1 cellular context compared by ENCODE assay signal in genomic region chr1:235074335-235075120, GRCh38.
A peak's percentile ranks its signal among the peaks of the same experiment; 100 is the strongest.
TF ChIP-seq lines count a peak whose summit lies in the region.

No MANE protein-coding gene starts in this region.

TF ChIP-seq in HepG2, 621 proteins besides CTCF, POLR2A, EP300 and RAD21 (continued from another document and continues in another):
- TF ChIP-seq THAP9 (CRISPR knock-in tag; IDR thresholded peaks at IDR 0.05; ENCODE audit: borderline replicate concordance) (no peak), ARNT (IDR thresholded peaks at IDR 0.05) (no peak), CAMTA2 (CRISPR knock-in tag; IDR thresholded peaks at IDR 0.05; ENCODE audit: borderline replicate concordance) (no peak), ARID3A (IDR thresholded peaks at IDR 0.05; ENCODE audit: low read depth, low read length) (no peak), NFRKB (IDR thresholded peaks at IDR 0.05) (no peak), ZNF784 (CRISPR knock-in tag; IDR thresholded peaks at IDR 0.05; ENCODE audit: borderline replicate concordance) (no peak; the same call in none of the 2 replicates), ZNF33A (CRISPR knock-in tag; IDR thresholded peaks at IDR 0.05; ENCODE audit: borderline replicate concordance) (no peak), PITX1 (CRISPR knock-in tag; IDR thresholded peaks at IDR 0.05) (0 out of 2 replicates have a peak, but pooled peaks have one; percentile 13), KLF13 (CRISPR knock-in tag; IDR thresholded peaks at IDR 0.05) (no peak; the same call in 1 of the 2 replicates), RXRA (CRISPR knock-in tag; IDR thresholded peaks at IDR 0.05) (0 out of 2 replicates have a peak, but pooled peaks have one; percentile 7), USF2 (IDR thresholded peaks at IDR 0.05; ENCODE audit: low read depth, low read length) (no peak), USF2 (CRISPR knock-in tag; IDR thresholded peaks at IDR 0.05; ENCODE audit: borderline replicate concordance) (no peak), SNRNP70 (IDR thresholded peaks at IDR 0.05; ENCODE audit: low read depth, low read length) (no peak), PBX3 (CRISPR knock-in tag; IDR thresholded peaks at IDR 0.05; ENCODE audit: borderline replicate concordance) (no peak), CSRNP1 (CRISPR knock-in tag; IDR thresholded peaks at IDR 0.05) (no peak; the same call in 1 of the 2 replicates), ELF3 (CRISPR knock-in tag; IDR thresholded peaks at IDR 0.05) (no peak; the same call in 1 of the 2 replicates), ZNF570 (CRISPR knock-in tag; IDR thresholded peaks at IDR 0.05; ENCODE audit: borderline replicate concordance) (no peak), NCOR1 (IDR thresholded peaks at IDR 0.05; ENCODE audit: borderline replicate concordance, low read length) (peak; percentile 19; the same call in 1 of the 2 replicates), KLF15 (CRISPR knock-in tag; IDR thresholded peaks at IDR 0.05; ENCODE audit: borderline replicate concordance) (no peak), PRDM4 (CRISPR knock-in tag; IDR thresholded peaks at IDR 0.05; ENCODE audit: borderline replicate concordance) (no peak), ZBTB46 (CRISPR knock-in tag; IDR thresholded peaks at IDR 0.05; ENCODE audit: borderline replicate concordance) (no peak), ZNF629 (CRISPR knock-in tag; conservative IDR thresholded peaks at IDR 0.05) (no peak), E2F2 (CRISPR knock-in tag; IDR thresholded peaks at IDR 0.05; ENCODE audit: borderline replicate concordance) (no peak), ZNF143 (CRISPR knock-in tag; IDR thresholded peaks at IDR 0.05) (no peak), RBFOX2 (IDR thresholded peaks at IDR 0.05; ENCODE audit: low read depth, low read length) (no peak; the same call in 1 of the 2 replicates), SMAD3 (CRISPR knock-in tag; IDR thresholded peaks at IDR 0.05) (no peak; the same call in 1 of the 2 replicates), TAF1 (CRISPR knock-in tag; IDR thresholded peaks at IDR 0.05) (no peak), ZNF670 (CRISPR knock-in tag; IDR thresholded peaks at IDR 0.05; ENCODE audit: borderline replicate concordance) (no peak), MAZ (IDR thresholded peaks at IDR 0.05; ENCODE audit: borderline replicate concordance, low read depth, low read length) (no peak), MAZ (CRISPR knock-in tag; IDR thresholded peaks at IDR 0.05; ENCODE audit: low read depth) (peak; percentile 63; the same call in 1 of the 2 replicates), PLRG1 (conservative IDR thresholded peaks at IDR 0.05) (no peak), TRAFD1 (CRISPR knock-in tag; IDR thresholded peaks at IDR 0.05; ENCODE audit: borderline replicate concordance) (no peak), BCL6 (CRISPR knock-in tag; IDR thresholded peaks at IDR 0.05) (peak; percentile 21; the same call in 1 of the 2 replicates), NFE2L2 (IDR thresholded peaks at IDR 0.05; ENCODE audit: low read length) (no peak), ZNF772 (CRISPR knock-in tag; IDR thresholded peaks at IDR 0.05) (peak; percentile 41; the same call in 1 of the 2 replicates), ZNF136 (CRISPR knock-in tag; IDR thresholded peaks at IDR 0.05; ENCODE audit: low read depth) (0 out of 2 replicates have a peak, but pooled peaks have one; percentile 15), ZFP82 (CRISPR knock-in tag; IDR thresholded peaks at IDR 0.05; ENCODE audit: borderline replicate concordance) (peak; percentile 86; the same call in 1 of the 2 replicates), ZNF253 (CRISPR knock-in tag; IDR thresholded peaks at IDR 0.05; ENCODE audit: borderline replicate concordance) (no peak)
